Comparison of ENCODE assay signal across 8 cellular contexts in genomic region chr3:16514021-16514700, GRCh38. TPM values are rescaled to one million over a fixed set of nuclear protein-coding genes. Genes with fewer than 3 reads are reported as not detected.
A peak's percentile ranks its signal among the peaks of the same experiment; 100 is the strongest.
DNase-seq lines count a peak whose midpoint lies in the region; ATAC-seq and TF ChIP-seq lines count a peak whose summit lies in the region.

No MANE protein-coding gene starts in this region.

- DNase-seq in activated CD4-positive, alpha-beta T cell treated with anti-CD3 and anti-CD28 coated beads for 36 hours: no peak
- no peak for DNase-seq in activated CD4-positive, alpha-beta T cell treated with anti-CD3 and anti-CD28 coated beads, Interleukin-2, amount 50 U/mL, for 4 hours
- DNase-seq in kidney epithelial cell (ENCODE audit: low read depth) (no peak), suprapubic skin (ENCODE audit: low spot score in 2 of 2) (no peak), kidney tubule cell (ENCODE audit: low spot score) (no peak), SKM-1 treated with dmso at 0.1 percent for 144 hours (lab: John Stamatoyannopoulos, UW; ENCODE audit: unreplicated experiment) (no peak)

- H3K9me3 Mint-ChIP-seq in activated CD4-positive, alpha-beta T cell treated with anti-CD3 and anti-CD28 coated beads for 36 hours (ENCODE audit: low read depth): peaks cover 11% of the 10 kb centered on the region
- peaks cover 6% of the 10 kb centered on the region for H3K9me3 Mint-ChIP-seq in activated naive CD8-positive, alpha-beta T cell (ENCODE audit: low read depth)

- ATAC-seq in activated CD4-positive, alpha-beta T cell treated with anti-CD3 and anti-CD28 coated beads for 36 hours: no peak
- no peak for ATAC-seq in HG02870 (IDR thresholded peaks at IDR 0.05; ENCODE audit: unreplicated experiment)

- TF ChIP-seq EP300 in suprapubic skin (IDR thresholded peaks at IDR 0.05): no peak

- peak overlapping the region; percentile 86 for H3K27ac Mint-ChIP-seq in activated CD4-positive, alpha-beta T cell treated with anti-CD3 and anti-CD28 coated beads for 36 hours
- H3K27ac Mint-ChIP-seq in activated naive CD8-positive, alpha-beta T cell: peak overlapping the region; percentile 85

- H3K27me3 Mint-ChIP-seq in activated CD4-positive, alpha-beta T cell treated with anti-CD3 and anti-CD28 coated beads for 36 hours: no peaks in the 10 kb centered on the region
- H3K27me3 Mint-ChIP-seq in activated naive CD8-positive, alpha-beta T cell: no peaks in the 10 kb centered on the region

- TF ChIP-seq CTCF in kidney epithelial cell (IDR thresholded peaks at IDR 0.05; ENCODE audit: insufficient read depth, low read length, poor library complexity, severe bottlenecking) (no peak), suprapubic skin (IDR thresholded peaks at IDR 0.05) (no peak)

- peak overlapping the region; percentile 56 for H3K27ac ChIP-seq in suprapubic skin

- CTCF ChIA-PET in activated CD4-positive, alpha-beta T cell treated with anti-CD3 and anti-CD28 coated beads for 36 hours (lab: Charles Lee): interaction anchor here (0.7 kb wide), 1 partner anchor 12 kb away, joined by 3 read pairs; no protein-coding TSS in a partner anchor

- H3K4me1 ChIP-seq in suprapubic skin: peaks cover 25% of the 10 kb centered on the region

- intact Hi-C loops in activated CD4-positive, alpha-beta T cell treated with anti-CD3 and anti-CD28 coated beads for 36 hours (cut with DNase I, micrococcal nuclease): loop anchor here (5.0 kb wide), 6 partner anchors 47 to 1152 kb away; partner anchors contain the start of genes BTD (in 1 of the 2) and HACL1 (in 1 of the 2)

- H3K4me1 Mint-ChIP-seq in activated CD4-positive, alpha-beta T cell treated with anti-CD3 and anti-CD28 coated beads for 36 hours: peaks cover 64% of the 10 kb centered on the region
- H3K4me1 Mint-ChIP-seq in activated naive CD8-positive, alpha-beta T cell (ENCODE audit: low read depth): peaks cover 64% of the 10 kb centered on the region

- H3K4me3 ChIP-seq in kidney epithelial cell (ENCODE audit: low read depth, low read length) (peak overlapping the region; percentile 74), suprapubic skin (peak overlapping the region; percentile 58)

- TF ChIP-seq POLR2A in suprapubic skin (IDR thresholded peaks at IDR 0.05): no peak

- POLR2A ChIA-PET in activated CD4-positive, alpha-beta T cell treated with anti-CD3 and anti-CD28 coated beads for 36 hours (lab: Charles Lee): no interaction called here

- H3K27me3 ChIP-seq in kidney epithelial cell (ENCODE audit: control insufficient read depth, insufficient read depth, low read length) (no peaks in the 10 kb centered on the region), suprapubic skin (no peaks in the 10 kb centered on the region)

- no peaks in the 10 kb centered on the region for H3K36me3 ChIP-seq in kidney epithelial cell (ENCODE audit: control insufficient read depth, insufficient read depth, low read length)
- no peaks in the 10 kb centered on the region for H3K36me3 ChIP-seq in suprapubic skin

- H3K9me3 ChIP-seq in suprapubic skin: no peaks in the 10 kb centered on the region

- H3K4me3 Mint-ChIP-seq in activated CD4-positive, alpha-beta T cell treated with anti-CD3 and anti-CD28 coated beads for 36 hours: peak overlapping the region; percentile 99
- H3K4me3 Mint-ChIP-seq in activated naive CD8-positive, alpha-beta T cell: peak overlapping the region; percentile 86

- H3K36me3 Mint-ChIP-seq in activated CD4-positive, alpha-beta T cell treated with anti-CD3 and anti-CD28 coated beads for 36 hours (ENCODE audit: low read depth): peaks cover 35% of the 10 kb centered on the region
- no peaks in the 10 kb centered on the region for H3K36me3 Mint-ChIP-seq in activated naive CD8-positive, alpha-beta T cell

- WGBS in suprapubic skin: 71% methylated on average over 7 of the region's 9 CpGs

RNA-seq across cellular contexts. Expression of gene RFTN1, which starts 0.7 kb away (rescaled TPM):
- total RNA-seq in activated CD4-positive, alpha-beta T cell treated with anti-CD3 and anti-CD28 coated beads for 36 hours: 100 to 1,000 TPM; 101 to 113 TPM
- total RNA-seq in kidney epithelial cell: 50.7 and 58.3 TPM in 2 replicates
- 10 to 100 TPM; 10.3 to 26.9 (median 22.3) TPM for total RNA-seq in suprapubic skin
